Comparison of ENCODE assay signal across 8 cellular contexts in genomic region chr17:77419547-77420475, GRCh38.
DNase-seq lines count a peak whose midpoint lies in the region; ATAC-seq and TF ChIP-seq lines count a peak whose summit lies in the region.

No MANE protein-coding gene starts in this region.

- H3K4me3 ChIP-seq in OCI-LY1 (ENCODE audit: low read depth, low read length, poor library complexity, severe bottlenecking) (no peak overlapping the region), esophagus squamous epithelium (no peak overlapping the region)

- H3K9ac ChIP-seq in OCI-LY1 (ENCODE audit: low read length): no peak overlapping the region; the same call in 1 of the 2 replicates

- H2AFZ ChIP-seq in OCI-LY1 (ENCODE audit: low read length): no peak overlapping the region

- ATAC-seq in activated CD8-positive, alpha-beta memory T cell treated with anti-CD3 and anti-CD28 coated beads, Interleukin-2, amount 10 ng/mL, durations not matched to agents 7 days and 5 days: peak; percentile 40
- no peak for ATAC-seq in stimulated activated naive CD8-positive, alpha-beta T cell treated with anti-CD3 and anti-CD28 coated beads, Interleukin-15, Interleukin-2, amounts not matched to agents 100 U/mL and 50 U/mL, for 24 hours

- no peaks in the 10 kb centered on the region for H3K79me2 ChIP-seq in OCI-LY1 (ENCODE audit: insufficient read depth, low read length)

- TF ChIP-seq POLR2A in esophagus squamous epithelium (IDR thresholded peaks at IDR 0.05): no peak

- no peaks in the 10 kb centered on the region for H4K20me1 ChIP-seq in OCI-LY1 (ENCODE audit: insufficient read depth, low read length)

- no peaks in the 10 kb centered on the region for H3K9me2 ChIP-seq in OCI-LY1 (ENCODE audit: low read depth, low read length)

- H3K27me3 Mint-ChIP-seq in activated CD8-positive, alpha-beta memory T cell treated with anti-CD3 and anti-CD28 coated beads, Interleukin-2, amount 10 ng/mL, durations not matched to agents 7 days and 5 days: no peaks in the 10 kb centered on the region
- H3K27me3 Mint-ChIP-seq in activated T-helper 2 cell treated with anti-CD3 and anti-CD28 coated beads, Interferon-gamma antibody, Interleukin-2, Interleukin-4, amounts not matched to agents 10 μg/mL and 5 μg/mL and 100 μg/mL, durations not matched to agents 14 hours and 24 hours and 36 hours (ENCODE audit: low read depth): no peaks in the 10 kb centered on the region

- 83 to 90% methylated on average over 3 to 4 of the region's 26 CpGs for WGBS in esophagus squamous epithelium, 2 donors

- H3K9me3 Mint-ChIP-seq in activated CD8-positive, alpha-beta memory T cell treated with anti-CD3 and anti-CD28 coated beads, Interleukin-2, amount 10 ng/mL, durations not matched to agents 7 days and 5 days (ENCODE audit: low read depth): no peaks in the 10 kb centered on the region
- no peaks in the 10 kb centered on the region for H3K9me3 Mint-ChIP-seq in activated T-helper 2 cell treated with anti-CD3 and anti-CD28 coated beads, Interferon-gamma antibody, Interleukin-2, Interleukin-4, amounts not matched to agents 10 μg/mL and 5 μg/mL and 100 μg/mL, durations not matched to agents 14 hours and 24 hours and 36 hours

- H3K27ac Mint-ChIP-seq in activated CD8-positive, alpha-beta memory T cell treated with anti-CD3 and anti-CD28 coated beads, Interleukin-2, amount 10 ng/mL, durations not matched to agents 7 days and 5 days: no peak overlapping the region
- no peak overlapping the region for H3K27ac Mint-ChIP-seq in activated T-helper 2 cell treated with anti-CD3 and anti-CD28 coated beads, Interferon-gamma antibody, Interleukin-2, Interleukin-4, amounts not matched to agents 10 μg/mL and 5 μg/mL and 100 μg/mL, durations not matched to agents 14 hours and 24 hours and 36 hours

- intact Hi-C loops in esophagus squamous epithelium (cut with DNase I): no loop called here
- intact Hi-C loops in activated T-helper 2 cell treated with anti-CD3 and anti-CD28 coated beads, Interferon-gamma antibody, Interleukin-2, Interleukin-4, amounts not matched to agents 10 μg/mL and 5 μg/mL and 100 μg/mL, durations not matched to agents 14 hours and 24 hours and 36 hours (cut with micrococcal nuclease): no loop called here

- H3K4me1 ChIP-seq in OCI-LY1 (ENCODE audit: insufficient read depth, low read length, severe bottlenecking): peaks cover 28% of the 10 kb centered on the region
- peaks cover 54 to 98% (median 70%) of the 10 kb centered on the region in 3 donors for H3K4me1 ChIP-seq in esophagus squamous epithelium

- H3K27ac ChIP-seq in OCI-LY1 (ENCODE audit: low read depth, low read length, poor library complexity, severe bottlenecking): peak overlapping the region; percentile 56
- peak overlapping the region; percentile 72 to 94 (median 90) for H3K27ac ChIP-seq in esophagus squamous epithelium

- H3F3A ChIP-seq in OCI-LY1 (ENCODE audit: insufficient read depth, low read length): no peaks in the 10 kb centered on the region

- H3K4me1 Mint-ChIP-seq in activated CD8-positive, alpha-beta memory T cell treated with anti-CD3 and anti-CD28 coated beads, Interleukin-2, amount 10 ng/mL, durations not matched to agents 7 days and 5 days: peaks cover 44% of the 10 kb centered on the region
- H3K4me1 Mint-ChIP-seq in activated T-helper 2 cell treated with anti-CD3 and anti-CD28 coated beads, Interferon-gamma antibody, Interleukin-2, Interleukin-4, amounts not matched to agents 10 μg/mL and 5 μg/mL and 100 μg/mL, durations not matched to agents 14 hours and 24 hours and 36 hours (ENCODE audit: low read depth): peaks cover 36% of the 10 kb centered on the region

- DNase-seq in activated CD8-positive, alpha-beta memory T cell treated with anti-CD3 and anti-CD28 coated beads, Interleukin-2, amount 10 ng/mL, durations not matched to agents 7 days and 5 days: peak; percentile 69
- no peak for DNase-seq in activated CD8-positive, alpha-beta memory T cell treated with anti-CD3 and anti-CD28 coated beads for 24 hours
- DNase-seq in esophagus squamous epithelium (lab: John Stamatoyannopoulos, UW) (no peak), GM20000 (ENCODE audit: low spot score) (no peak), NCI-H1048 (lab: John Stamatoyannopoulos, UW) (no peak)
- DNase-seq in stimulated activated naive CD8-positive, alpha-beta T cell treated with anti-CD3 and anti-CD28 coated beads, Interleukin-15, Interleukin-2, amounts not matched to agents 100 U/mL and 50 U/mL, for 24 hours: peak; percentile 25
- DNase-seq in activated T-helper 2 cell treated with anti-CD3 and anti-CD28 coated beads, Interferon-gamma antibody, Interleukin-2, Interleukin-4, amounts not matched to agents 10 μg/mL and 5 μg/mL and 100 μg/mL, durations not matched to agents 14 hours and 24 hours and 36 hours (ENCODE audit: low spot score): no peak

- CTCF ChIA-PET in activated CD8-positive, alpha-beta memory T cell treated with anti-CD3 and anti-CD28 coated beads, Interleukin-2, amount 10 ng/mL, durations not matched to agents 7 days and 5 days (lab: Charles Lee): interaction anchor here (0.9 to 6.9 kb wide), 11 partner anchors 10 to 88 kb away, joined by 3 to 36 read pairs (median 4); no protein-coding TSS in a partner anchor

- H3K36me3 Mint-ChIP-seq in activated CD8-positive, alpha-beta memory T cell treated with anti-CD3 and anti-CD28 coated beads, Interleukin-2, amount 10 ng/mL, durations not matched to agents 7 days and 5 days: peaks cover 3% of the 10 kb centered on the region
- H3K36me3 Mint-ChIP-seq in activated T-helper 2 cell treated with anti-CD3 and anti-CD28 coated beads, Interferon-gamma antibody, Interleukin-2, Interleukin-4, amounts not matched to agents 10 μg/mL and 5 μg/mL and 100 μg/mL, durations not matched to agents 14 hours and 24 hours and 36 hours (ENCODE audit: low read depth): peaks cover 8% of the 10 kb centered on the region

- TF ChIP-seq CTCF in OCI-LY1 (IDR thresholded peaks at IDR 0.05; ENCODE audit: low read length) (no peak), esophagus squamous epithelium (IDR thresholded peaks at IDR 0.05) (no peak), GM20000 (IDR thresholded peaks at IDR 0.05; ENCODE audit: extremely low read depth, missing control alignments) (no peak)

- H3K4me3 Mint-ChIP-seq in activated CD8-positive, alpha-beta memory T cell treated with anti-CD3 and anti-CD28 coated beads, Interleukin-2, amount 10 ng/mL, durations not matched to agents 7 days and 5 days: peak overlapping the region; percentile 42
- no peak overlapping the region for H3K4me3 Mint-ChIP-seq in activated T-helper 2 cell treated with anti-CD3 and anti-CD28 coated beads, Interferon-gamma antibody, Interleukin-2, Interleukin-4, amounts not matched to agents 10 μg/mL and 5 μg/mL and 100 μg/mL, durations not matched to agents 14 hours and 24 hours and 36 hours (ENCODE audit: low read depth)

- no peaks in the 10 kb centered on the region for H3K9me3 ChIP-seq in OCI-LY1 (ENCODE audit: low read length)
- H3K9me3 ChIP-seq in esophagus squamous epithelium: no peaks in the 10 kb centered on the region

- no peak overlapping the region; the same call in 1 of the 2 replicates for H3K4me2 ChIP-seq in OCI-LY1 (ENCODE audit: low read length)

- H3K36me3 ChIP-seq in OCI-LY1 (ENCODE audit: insufficient read depth, low read length) (no peaks in the 10 kb centered on the region), esophagus squamous epithelium (peaks cover 0 to 8% (median 0%) of the 10 kb centered on the region in 3 donors)

- no peaks in the 10 kb centered on the region for H3K27me3 ChIP-seq in OCI-LY1 (ENCODE audit: insufficient read depth, low read length)
- no peaks in the 10 kb centered on the region for H3K27me3 ChIP-seq in esophagus squamous epithelium

Comparison
In these comparisons a context has a peak if more than half of its experiments do, and no peak if none do; other contexts are left out.
1. DNase-seq: peak in activated CD8-positive, alpha-beta memory T cell treated with anti-CD3 and anti-CD28 coated beads, Interleukin-2, amount 10 ng/mL, durations not matched to agents 7 days and 5 days (single experiment) and stimulated activated naive CD8-positive, alpha-beta T cell treated with anti-CD3 and anti-CD28 coated beads, Interleukin-15, Interleukin-2, amounts not matched to agents 100 U/mL and 50 U/mL, for 24 hours (single experiment); none in activated CD8-positive, alpha-beta memory T cell treated with anti-CD3 and anti-CD28 coated beads for 24 hours (single experiment), esophagus squamous epithelium (single experiment), GM20000 (single experiment), activated T-helper 2 cell treated with anti-CD3 and anti-CD28 coated beads, Interferon-gamma antibody, Interleukin-2, Interleukin-4, amounts not matched to agents 10 μg/mL and 5 μg/mL and 100 μg/mL, durations not matched to agents 14 hours and 24 hours and 36 hours (single experiment) and NCI-H1048 (single experiment).